Comparison of ENCODE assay signal across 14 cellular contexts in genomic region chr12:123251403-123252076, GRCh38. TPM values are rescaled to one million over a fixed set of nuclear protein-coding genes. Genes with fewer than 3 reads are reported as not detected.
DNase-seq lines count a peak whose midpoint lies in the region; ATAC-seq, FAIRE-seq and TF ChIP-seq lines count a peak whose summit lies in the region.
"Had no signal": no experiment of that assay in that cellular context is flagged by ENCODE, and none has a peak within 500 bp of the region (broad histone marks: within the 10 kb centered on the region; RNA-seq: fewer than 3 reads in every experiment).

No MANE protein-coding gene starts in this region.

- H3F3A ChIP-seq in OCI-LY1 (ENCODE audit: insufficient read depth, low read length) (no peaks in the 10 kb centered on the region), neural progenitor cell (ENCODE audit: low read depth) (peaks cover 8% of the 10 kb centered on the region)

- no peaks in the 10 kb centered on the region for H3K9me2 ChIP-seq in OCI-LY1 (ENCODE audit: low read depth, low read length)

- peaks cover 79% of the 10 kb centered on the region for H3K36me3 ChIP-seq in OCI-LY1 (ENCODE audit: insufficient read depth, low read length)
- H3K36me3 ChIP-seq in duodenal mucosa (ENCODE audit: control insufficient read depth in 1 of 2, insufficient read depth in 2 of 2, low read length in 2 of 2), result peaks cover 15 to 31% of the 10 kb centered on the region in 2 donors
- H3K36me3 ChIP-seq in neural progenitor cell, result peaks cover 7% of the 10 kb centered on the region
- peaks cover 5 to 30% (median 13%) of the 10 kb centered on the region in 4 donors for H3K36me3 ChIP-seq in sigmoid colon

- no peak for TF ChIP-seq POLR2A in sigmoid colon (IDR thresholded peaks at IDR 0.05)

- intact Hi-C loops in CD4-positive, alpha-beta T cell (cut with DNase I, micrococcal nuclease), result no loop called here
- intact Hi-C loops in sigmoid colon (cut with DNase I), result no loop called here

- no peak overlapping the region for H2AFZ ChIP-seq in OCI-LY1 (ENCODE audit: low read length)
- H2AFZ ChIP-seq in neural progenitor cell (replicated peaks), result no peak overlapping the region

- no peaks in the 10 kb centered on the region for H3K27me3 Mint-ChIP-seq in CD4-positive, alpha-beta T cell
- no peaks in the 10 kb centered on the region for H3K27me3 Mint-ChIP-seq in neural progenitor cell (ENCODE audit: insufficient read depth, low read depth)
- H3K27me3 Mint-ChIP-seq: IgD-negative memory B cell had no signal

- no peaks in the 10 kb centered on the region for H3K27me3 ChIP-seq in CD4-positive, alpha-beta T cell (ENCODE audit: control insufficient read depth, insufficient read depth, low read length)
- H3K27me3 ChIP-seq in OCI-LY1 (ENCODE audit: insufficient read depth, low read length), result no peaks in the 10 kb centered on the region
- no peaks in the 10 kb centered on the region for H3K27me3 ChIP-seq in duodenal mucosa (ENCODE audit: control insufficient read depth in 1 of 2, insufficient read depth in 2 of 2, low read length in 2 of 2)
- no peaks in the 10 kb centered on the region for H3K27me3 ChIP-seq in neural progenitor cell
- H3K27me3 ChIP-seq in sigmoid colon, result no peaks in the 10 kb centered on the region
- H3K27me3 ChIP-seq: tibial artery had no signal

- CTCF ChIA-PET in CD4-positive, alpha-beta T cell (lab: Charles Lee), result interaction anchor here (0.9 kb wide), 1 partner anchor 14 kb away, joined by 3 read pairs; no protein-coding TSS in a partner anchor

- no peak for DNase-seq in CD4-positive, alpha-beta T cell
- no peak for DNase-seq in neural progenitor cell (ENCODE audit: low spot score)
- no peak for DNase-seq in sigmoid colon
- no peak for DNase-seq in RCC 7860 (ENCODE audit: low spot score)
- no peak for DNase-seq in 8988T
- no peak for DNase-seq in hepatic stellate cell (ENCODE audit: low spot score)
- DNase-seq: activated CD8-positive, alpha-beta memory T cell treated with anti-CD3 and anti-CD28 coated beads, Interleukin-2, amount 50 U/mL, for 4 hours; cortex of kidney; hippocampal formation; stimulated activated CD4-positive, alpha-beta T cell treated with anti-CD3 and anti-CD28 coated beads, Interleukin-1b, Interleukin-23, amount 100 ng/mL, for 48 hours; tibial artery had no signal

- H4K20me1 ChIP-seq in OCI-LY1 (ENCODE audit: insufficient read depth, low read length), result no peaks in the 10 kb centered on the region
- H4K20me1 ChIP-seq in neural progenitor cell (ENCODE audit: low read depth), result no peaks in the 10 kb centered on the region

- H3K27ac ChIP-seq in CD4-positive, alpha-beta T cell (ENCODE audit: low read depth, low read length), result peak overlapping the region; percentile 25
- H3K27ac ChIP-seq in OCI-LY1 (ENCODE audit: low read depth, low read length, poor library complexity, severe bottlenecking) (peak overlapping the region; percentile 43), duodenal mucosa (ENCODE audit: low read depth, low read length) (peak overlapping the region; percentile 82), neural progenitor cell (no peak overlapping the region), sigmoid colon (no peak overlapping the region)
- H3K27ac ChIP-seq: tibial artery had no signal

- H3K4me1 ChIP-seq in OCI-LY1 (ENCODE audit: insufficient read depth, low read length, severe bottlenecking) (peaks cover 6% of the 10 kb centered on the region), duodenal mucosa (ENCODE audit: control insufficient read depth in 1 of 2, insufficient read depth in 2 of 2, low read length in 2 of 2) (peaks cover 7 to 17% of the 10 kb centered on the region in 2 donors), neural progenitor cell (no peaks in the 10 kb centered on the region), sigmoid colon (peaks cover 0 to 48% (median 25%) of the 10 kb centered on the region in 4 donors)

- peaks cover 66% of the 10 kb centered on the region for H3K36me3 Mint-ChIP-seq in CD4-positive, alpha-beta T cell (ENCODE audit: low read depth)
- H3K36me3 Mint-ChIP-seq in neural progenitor cell, result peaks cover 41% of the 10 kb centered on the region

- ATAC-seq in CD4-positive, alpha-beta T cell (ENCODE audit: poor library complexity), result no peak

- POLR2A ChIA-PET in CD4-positive, alpha-beta T cell (lab: Charles Lee), result no interaction called here

- no peak for TF ChIP-seq EP300 in sigmoid colon (IDR thresholded peaks at IDR 0.05)

- no peak for TF ChIP-seq CTCF in CD4-positive, alpha-beta T cell (IDR thresholded peaks at IDR 0.05)
- TF ChIP-seq CTCF in OCI-LY1 (IDR thresholded peaks at IDR 0.05; ENCODE audit: low read length), result no peak
- no peak for TF ChIP-seq CTCF in neural progenitor cell (IDR thresholded peaks at IDR 0.05)
- no peak for TF ChIP-seq CTCF in sigmoid colon (IDR thresholded peaks at IDR 0.05)

- no peak for FAIRE-seq in RCC 7860 (lab: Jason Lieb, UNC)

- H3K9ac ChIP-seq in OCI-LY1 (ENCODE audit: low read length), result no peak overlapping the region
- peak overlapping the region; percentile 43 to 60 for H3K9ac ChIP-seq in duodenal mucosa (ENCODE audit: low read depth in 1 of 2, low read length in 2 of 2)
- no peak overlapping the region for H3K9ac ChIP-seq in neural progenitor cell

- H3K4me3 Mint-ChIP-seq in CD4-positive, alpha-beta T cell, result no peak overlapping the region
- no peak overlapping the region for H3K4me3 Mint-ChIP-seq in neural progenitor cell

- H3K27ac Mint-ChIP-seq in CD4-positive, alpha-beta T cell, result peak overlapping the region; percentile 36
- H3K27ac Mint-ChIP-seq in neural progenitor cell, result peak overlapping the region; percentile 63
- H3K27ac Mint-ChIP-seq: IgD-negative memory B cell had no signal

- no peaks in the 10 kb centered on the region for H3K9me3 Mint-ChIP-seq in CD4-positive, alpha-beta T cell
- peaks cover 23% of the 10 kb centered on the region for H3K9me3 Mint-ChIP-seq in neural progenitor cell

- H3K79me2 ChIP-seq in OCI-LY1 (ENCODE audit: insufficient read depth, low read length), result peaks cover 41% of the 10 kb centered on the region
- H3K79me2 ChIP-seq in neural progenitor cell (ENCODE audit: low read depth), result peaks cover 68% of the 10 kb centered on the region

- no peak overlapping the region for H3K4me3 ChIP-seq in OCI-LY1 (ENCODE audit: low read depth, low read length, poor library complexity, severe bottlenecking)
- no peak overlapping the region for H3K4me3 ChIP-seq in duodenal mucosa (ENCODE audit: low read depth in 1 of 2, low read length in 2 of 2)
- no peak overlapping the region for H3K4me3 ChIP-seq in neural progenitor cell
- H3K4me3 ChIP-seq in sigmoid colon, result no peak overlapping the region
- H3K4me3 ChIP-seq: tibial artery had no signal

- 51 to 90% methylated on average over 8 of the region's 8 CpGs for WGBS in sigmoid colon, 2 donors

- H3K4me2 ChIP-seq in OCI-LY1 (ENCODE audit: low read length) (no peak overlapping the region), neural progenitor cell (no peak overlapping the region)

- peaks cover 50% of the 10 kb centered on the region for H3K4me1 Mint-ChIP-seq in CD4-positive, alpha-beta T cell (ENCODE audit: low read depth)
- no peaks in the 10 kb centered on the region for H3K4me1 Mint-ChIP-seq in neural progenitor cell

- no peaks in the 10 kb centered on the region for H3K9me3 ChIP-seq in CD4-positive, alpha-beta T cell (ENCODE audit: control insufficient read depth, low read length)
- H3K9me3 ChIP-seq in OCI-LY1 (ENCODE audit: low read length) (no peaks in the 10 kb centered on the region), duodenal mucosa (ENCODE audit: control insufficient read depth in 1 of 2, low read length in 2 of 2) (no peaks in the 10 kb centered on the region), neural progenitor cell (ENCODE audit: low read depth) (no peaks in the 10 kb centered on the region), sigmoid colon (no peaks in the 10 kb centered on the region)
- H3K9me3 ChIP-seq: tibial artery had no signal

RNA-seq across cellular contexts. Expression of gene MTRFR, which starts 18.3 kb away (rescaled TPM):
- 10 to 100 TPM; 43.2 to 44.5 TPM for total RNA-seq in CD4-positive, alpha-beta T cell
- total RNA-seq in neural progenitor cell (ENCODE audit: low replicate concordance), result 12.7 and 17.3 TPM in 2 replicates
- total RNA-seq in sigmoid colon, result 10 to 100 TPM in 3 of 4 donors, 1 to 10 TPM in 1; 9.3 to 19.1 (median 13.5) TPM
- 10 to 100 TPM in 1 of 3 donors, 1 to 10 TPM in 2; 7.8 to 16.3 (median 9.7) TPM for polyA plus RNA-seq in sigmoid colon

RNA-seq across cellular contexts. Expression of gene MPHOSPH9, which starts 18.6 kb away (rescaled TPM):
- total RNA-seq in CD4-positive, alpha-beta T cell, result 10 to 100 TPM; 80.9 to 84.5 TPM
- total RNA-seq in neural progenitor cell (ENCODE audit: low replicate concordance) (177 and 302 TPM in 2 replicates), sigmoid colon (10 to 100 TPM; 17.4 to 47.6 (median 22.6) TPM)
- polyA plus RNA-seq in sigmoid colon, result 10 to 100 TPM in 1 of 3 donors, 1 to 10 TPM in 2; 4.2 to 10.2 (median 4.2) TPM

RNA-seq across cellular contexts. Expression of gene CDK2AP1, which starts 20.1 kb away (rescaled TPM):
- total RNA-seq in CD4-positive, alpha-beta T cell, result 1 to 10 TPM; 2.9 to 3.5 TPM
- total RNA-seq in neural progenitor cell (ENCODE audit: low replicate concordance), result 177 and 282 TPM in 2 replicates
- total RNA-seq in sigmoid colon, result 100 to 1,000 TPM in 3 of 4 donors, 10 to 100 TPM in 1; 98.0 to 153 (median 127) TPM
- polyA plus RNA-seq in sigmoid colon, result 100 to 1,000 TPM in 1 of 3 donors, 10 to 100 TPM in 2; 56.9 to 102 (median 95.5) TPM

Comparison
In these comparisons a context has a peak if more than half of its experiments do, and no peak if none do; other contexts are left out.
1. H3K27ac ChIP-seq: peak in CD4-positive, alpha-beta T cell (single experiment), OCI-LY1 (single experiment) and duodenal mucosa (single experiment); none in neural progenitor cell (single experiment) and sigmoid colon (0 of 4).
2. H3K9ac ChIP-seq: peak in duodenal mucosa (2 of 2); none in OCI-LY1 (single experiment) and neural progenitor cell (single experiment).
3. RNA of gene CDK2AP1, which starts 20.1 kb away (total RNA-seq): 177 to 282 TPM in neural progenitor cell and 98.0 to 153 TPM in sigmoid colon; 2.9 to 3.5 TPM in CD4-positive, alpha-beta T cell; every median in the first group is over 10 times any median in the second.